In genomic region chr6:163416640-163417253, GRCh38 we compare ENCODE assay signal across 8 cellular contexts. TPM values are rescaled to one million over a fixed set of nuclear protein-coding genes. Genes with fewer than 3 reads are reported as not detected.
DNase-seq lines count a peak whose midpoint lies in the region; ATAC-seq, FAIRE-seq and TF ChIP-seq lines count a peak whose summit lies in the region.

No MANE protein-coding gene starts in this region.

- H3K4me1 ChIP-seq in muscle layer of colon (ENCODE audit: insufficient read depth, low read length), result peaks cover 47% of the 10 kb centered on the region

- peak overlapping the region; percentile 82 for H3K27ac ChIP-seq in muscle layer of colon (ENCODE audit: low read depth, low read length)

- no peaks in the 10 kb centered on the region for H3K27me3 ChIP-seq in muscle layer of colon (ENCODE audit: control insufficient read depth in 1 of 2, insufficient read depth in 2 of 2, low read length in 2 of 2)

- H3K36me3 ChIP-seq in muscle layer of colon (ENCODE audit: insufficient read depth, low read length), result no peaks in the 10 kb centered on the region

- H3K4me3 ChIP-seq in epithelial cell of esophagus (ENCODE audit: low read length), result peak overlapping the region; percentile 92
- H3K4me3 ChIP-seq in muscle layer of colon (ENCODE audit: low read depth in 1 of 2, low read length in 2 of 2), result peak overlapping the region; percentile 69 to 81

- FAIRE-seq in urothelium cell line (lab: Jason Lieb, UNC), result no peak

- peaks cover 61% of the 10 kb centered on the region for H3K4me1 Mint-ChIP-seq in activated B cell treated with CpG ODN at 0.5 μM for 24 hours

- H3K4me3 Mint-ChIP-seq in activated B cell treated with CpG ODN at 0.5 μM for 24 hours, result peak overlapping the region; percentile 96

- peaks cover 7% of the 10 kb centered on the region for H3K36me3 Mint-ChIP-seq in activated B cell treated with CpG ODN at 0.5 μM for 24 hours (ENCODE audit: low read depth)

- POLR2A ChIA-PET in activated B cell treated with CpG ODN at 0.5 μM for 24 hours (lab: Charles Lee), result interaction anchor here (0.7 to 2.1 kb wide), 5 partner anchors 11 to 251 kb away, joined by 4 to 16 read pairs (median 7); no protein-coding TSS in a partner anchor

- peak; percentile 71 for TF ChIP-seq CTCF in activated B cell treated with CpG ODN at 0.5 μM for 24 hours (IDR thresholded peaks at IDR 0.05)
- peak; percentile 54 for TF ChIP-seq CTCF in epithelial cell of esophagus (IDR thresholded peaks at IDR 0.05; ENCODE audit: insufficient read depth, low read depth, low read length, missing control alignments)

- ATAC-seq in activated B cell treated with CpG ODN at 0.5 μM for 24 hours (ENCODE audit: low read depth) (no peak), GM19035 (IDR thresholded peaks at IDR 0.05; ENCODE audit: unreplicated experiment) (no peak)

- DNase-seq in NCI-H82 (lab: John Stamatoyannopoulos, UW) (peak; percentile 66), NCI-H82 treated with DMSO at 0.1 percent for 48 hours (lab: John Stamatoyannopoulos, UW; ENCODE audit: unreplicated experiment) (no peak), M059J (ENCODE audit: low read depth) (peak; percentile 89), activated B cell treated with CpG ODN at 0.5 μM for 24 hours (no peak), epithelial cell of esophagus (ENCODE audit: low read depth) (peak; percentile 79), urothelium cell line (ENCODE audit: low spot score) (peak; percentile 45)

- H3K27ac Mint-ChIP-seq in activated B cell treated with CpG ODN at 0.5 μM for 24 hours, result peak overlapping the region; percentile 95

- H3K9ac ChIP-seq in muscle layer of colon (ENCODE audit: low read length), result peak overlapping the region; percentile 92

- no peaks in the 10 kb centered on the region for H3K9me3 ChIP-seq in muscle layer of colon (ENCODE audit: low read length)

- H3K9me3 Mint-ChIP-seq in activated B cell treated with CpG ODN at 0.5 μM for 24 hours, result no peaks in the 10 kb centered on the region

- CTCF ChIA-PET in activated B cell treated with CpG ODN at 0.5 μM for 24 hours (lab: Charles Lee), result interaction anchor here (0.6 to 4.1 kb wide), 4 partner anchors 12 to 540 kb away, joined by 3 to 22 read pairs (median 3); no protein-coding TSS in a partner anchor

- H3K27me3 Mint-ChIP-seq in activated B cell treated with CpG ODN at 0.5 μM for 24 hours, result no peaks in the 10 kb centered on the region

- intact Hi-C loops in activated B cell treated with CpG ODN at 0.5 μM for 24 hours (cut with micrococcal nuclease), result loop anchor here (1.0 to 5.0 kb wide), 7 partner anchors 11 to 540 kb away; no protein-coding TSS in a partner anchor

RNA-seq across cellular contexts. Expression of gene QKI, which starts 2.2 kb away (rescaled TPM):
- total RNA-seq in M059J (2014; rRNA removed; shearing (Covaris generic)), result 106 and 142 TPM in 2 replicates
- total RNA-seq in activated B cell treated with CpG ODN at 0.5 μM for 24 hours, result 61.5 and 66.6 TPM in 2 replicates

Comparison
In these comparisons a context has a peak if more than half of its experiments do, and no peak if none do; other contexts are left out.
1. DNase-seq: peak in NCI-H82 (single experiment), M059J (single experiment), epithelial cell of esophagus (single experiment) and urothelium cell line (single experiment); none in NCI-H82 treated with DMSO at 0.1 percent for 48 hours (single experiment) and activated B cell treated with CpG ODN at 0.5 μM for 24 hours (single experiment).